Comparison of ENCODE assay signal across 1 cellular context in genomic region chr17:59355030-59355694, GRCh38.
TF ChIP-seq lines count a peak whose summit lies in the region.

No MANE protein-coding gene starts in this region.

TF ChIP-seq in Ishikawa, 13 proteins besides CTCF, POLR2A, EP300 and RAD21 (continued from another document):
- no peak for TF ChIP-seq CEBPB (IDR thresholded peaks at IDR 0.05)
- no peak for TF ChIP-seq YY1 (IDR thresholded peaks at IDR 0.05; ENCODE audit: low read depth)
- no peak for TF ChIP-seq TEAD4 (IDR thresholded peaks at IDR 0.05)
- TF ChIP-seq TCF12 (IDR thresholded peaks at IDR 0.05; ENCODE audit: low read depth): no peak
